Comparison of ENCODE assay signal across 1 cellular context in genomic region chr2:179842498-179843153, GRCh38.
TF ChIP-seq lines count a peak whose summit lies in the region.

No MANE protein-coding gene starts in this region.

TF ChIP-seq in H1, 55 proteins besides CTCF, POLR2A, EP300 and RAD21:
- TF ChIP-seq USF2 (IDR thresholded peaks at IDR 0.05; ENCODE audit: low read length) (no peak), SRF (IDR thresholded peaks at IDR 0.05; ENCODE audit: low read depth, low read length) (no peak), NANOG (IDR thresholded peaks at IDR 0.05; ENCODE audit: insufficient read depth, low read depth, low read length, poor library complexity, severe bottlenecking) (no peak), CREB1 (IDR thresholded peaks at IDR 0.05) (no peak), KDM4A (IDR thresholded peaks at IDR 0.05; ENCODE audit: low read depth, low read length, severe bottlenecking) (no peak), RNF2 (IDR thresholded peaks at IDR 0.05; ENCODE audit: borderline replicate concordance, low read depth, low read length, missing control alignments, poor library complexity, severe bottlenecking) (no peak), SIX5 (IDR thresholded peaks at IDR 0.05; ENCODE audit: low read depth, low read length) (no peak), SIRT6 (IDR thresholded peaks at IDR 0.05; ENCODE audit: low read length) (no peak), SP4 (IDR thresholded peaks at IDR 0.05; ENCODE audit: low read length) (no peak), KDM1A (IDR thresholded peaks at IDR 0.05; ENCODE audit: borderline replicate concordance, low read length) (no peak)
